ENCODE assay signal across 8 cellular contexts in genomic region chr1:202184750-202185460, GRCh38. TPM values are rescaled to one million over a fixed set of nuclear protein-coding genes. Genes with fewer than 3 reads are reported as not detected.
A peak's percentile ranks its signal among the peaks of the same experiment; 100 is the strongest.
DNase-seq lines count a peak whose midpoint lies in the region; ATAC-seq, FAIRE-seq and TF ChIP-seq lines count a peak whose summit lies in the region.

No MANE protein-coding gene starts in this region.

- H3K27me3 ChIP-seq in BLaER1 treated with 17β-estradiol and CSF1 and Interleukin-3, amounts not matched to agents 10 nM and 100 nM: no peaks in the 10 kb centered on the region
- no peaks in the 10 kb centered on the region for H3K27me3 ChIP-seq in H9 (ENCODE audit: insufficient read depth, low read length)
- peaks cover 4% of the 10 kb centered on the region for H3K27me3 ChIP-seq in bronchial epithelial cell (ENCODE audit: control insufficient read depth, insufficient read depth, low read length)

- no peak overlapping the region for H3K23ac ChIP-seq in H9 (ENCODE audit: insufficient read length, low read depth, low read length)

- peaks cover 0 to 16% (median 0%) of the 10 kb centered on the region in 11 experiments; a peak in 4 of 22 replicates for H4K20me1 ChIP-seq in BLaER1 treated with 17β-estradiol and CSF1 and Interleukin-3, amounts not matched to agents 10 nM and 100 nM
- no peaks in the 10 kb centered on the region for H4K20me1 ChIP-seq in H9 (ENCODE audit: control insufficient read depth, insufficient read depth, insufficient read length)

- no peak overlapping the region for H3K27ac ChIP-seq in BLaER1 treated with 17β-estradiol and CSF1 and Interleukin-3, amounts not matched to agents 10 nM and 100 nM
- H3K27ac ChIP-seq in H9 (ENCODE audit: insufficient read length, low read depth, low read length): no peak overlapping the region

- H2BK12ac ChIP-seq in H9 (ENCODE audit: insufficient read length, low read depth, low read length): no peak overlapping the region

- no peak overlapping the region for H2AFZ ChIP-seq in H9 (ENCODE audit: low read length)

- H3K27me3 Mint-ChIP-seq in H9 (ENCODE audit: low read depth): peaks cover 11% of the 10 kb centered on the region

- no peak overlapping the region for H4K8ac ChIP-seq in H9 (replicated peaks; ENCODE audit: insufficient read length, low read depth, low read length)

- H4K5ac ChIP-seq in H9 (ENCODE audit: insufficient read length, low read depth, low read length): no peak overlapping the region

- no peaks in the 10 kb centered on the region for H3K36me3 ChIP-seq in BLaER1 treated with 17β-estradiol and CSF1 and Interleukin-3, amounts not matched to agents 10 nM and 100 nM
- no peaks in the 10 kb centered on the region for H3K36me3 ChIP-seq in bronchial epithelial cell (ENCODE audit: control insufficient read depth, insufficient read depth, low read length)

- H2BK15ac ChIP-seq in H9 (ENCODE audit: low read depth, low read length): no peak overlapping the region

- DNase-seq in H9 (peak; percentile 98), NCI-H2171 (lab: John Stamatoyannopoulos, UW) (peak; percentile 82), bronchial epithelial cell (ENCODE audit: low read depth) (peak; percentile 72), iris pigment epithelial cell (ENCODE audit: low read depth) (peak; percentile 85)
- peak; percentile 88 for DNase-seq in stimulated activated CD4-positive, alpha-beta T cell treated with anti-CD3 and anti-CD28 coated beads, Interleukin-15, amount 100 ng/mL, for 24 hours

- H2AK5ac ChIP-seq in H9 (ENCODE audit: insufficient read length, low read length): no peak overlapping the region

- peak overlapping the region in 1 of 3 experiments; percentile 79; a peak in 3 of 7 replicates for H3K27ac Mint-ChIP-seq in H9

- no peak overlapping the region for H3T11ph ChIP-seq in H9 (ENCODE audit: low read length)

- no peaks in the 10 kb centered on the region for H3K79me1 ChIP-seq in H9 (ENCODE audit: insufficient read depth, low read depth, low read length, poor library complexity, severe bottlenecking)

- no peak overlapping the region for H3K9ac ChIP-seq in BLaER1 treated with 17β-estradiol and CSF1 and Interleukin-3, amounts not matched to agents 10 nM and 100 nM
- H3K9ac ChIP-seq in H9 (ENCODE audit: extremely low read depth, insufficient read length, low read length): no peak overlapping the region

- no peak overlapping the region for H2BK120ac ChIP-seq in H9 (ENCODE audit: low read depth, low read length, poor library complexity, severe bottlenecking)

- H3K4me1 Mint-ChIP-seq in H9: peaks cover 15 to 24% of the 10 kb centered on the region in 2 experiments

- TF ChIP-seq CTCF in H9 (conservative IDR thresholded peaks at IDR 0.05): peak; percentile 97
- peak; percentile 86 for TF ChIP-seq CTCF in WI38 (IDR thresholded peaks at IDR 0.05; ENCODE audit: low read depth, low read length)
- peak; percentile 93 for TF ChIP-seq CTCF in bronchial epithelial cell (IDR thresholded peaks at IDR 0.05; ENCODE audit: insufficient read depth, low read length, severe bottlenecking)

- H4K91ac ChIP-seq in H9 (ENCODE audit: insufficient read length, low read depth, low read length): no peak overlapping the region

- H3K56ac ChIP-seq in H9 (ENCODE audit: insufficient read length, low read depth, low read length): no peak overlapping the region

- no peak for ATAC-seq in HG03520 (IDR thresholded peaks at IDR 0.05; ENCODE audit: unreplicated experiment)

- H3K79me2 ChIP-seq in H9 (ENCODE audit: insufficient read depth, low read length): no peaks in the 10 kb centered on the region

- no peak overlapping the region for H3K18ac ChIP-seq in H9 (ENCODE audit: insufficient read length, low read depth, low read length)

- no peak overlapping the region for H3K4me3 ChIP-seq in BLaER1 treated with 17β-estradiol and CSF1 and Interleukin-3, amounts not matched to agents 10 nM and 100 nM
- no peak overlapping the region for H3K4me3 ChIP-seq in WI38 (ENCODE audit: low read depth, low read length)
- H3K4me3 ChIP-seq in bronchial epithelial cell (ENCODE audit: low read depth, low read length): no peak overlapping the region

- H3K36me3 Mint-ChIP-seq in H9 (ENCODE audit: insufficient read depth in 1 of 3, low read depth in 3 of 3): no peaks in the 10 kb centered on the region

- H3K4me3 Mint-ChIP-seq in H9: peak overlapping the region; percentile 40 to 60; a peak in 4 of 5 replicates

- H2BK5ac ChIP-seq in H9 (ENCODE audit: insufficient read length, low read length): no peak overlapping the region

- H3K4me1 ChIP-seq in BLaER1 treated with 17β-estradiol and CSF1 and Interleukin-3, amounts not matched to agents 10 nM and 100 nM: peaks cover 0 to 15% (median 3%) of the 10 kb centered on the region in 10 experiments; a peak in 7 of 20 replicates
- H3K4me1 ChIP-seq in H9 (ENCODE audit: insufficient read depth, low read length): peaks cover 3% of the 10 kb centered on the region; the same call in 1 of the 2 replicates

- peak overlapping the region in 6 of 11 experiments; percentile 10 to 34 (median 24); a peak in 4 of 22 replicates for H3K4me2 ChIP-seq in BLaER1 treated with 17β-estradiol and CSF1 and Interleukin-3, amounts not matched to agents 10 nM and 100 nM
- no peak overlapping the region for H3K4me2 ChIP-seq in H9 (ENCODE audit: insufficient read depth, insufficient read length, low read length)

- no peak overlapping the region for H3K4ac ChIP-seq in H9 (ENCODE audit: low read depth, low read length)

- WGBS in H9 (ENCODE audit: extremely low coverage, insufficient read length, low lambda C conversion rate): no CpG with 5 or more reads among the region's 19 CpGs

- H3K23me2 ChIP-seq in H9 (ENCODE audit: insufficient read length, low read depth, low read length, poor library complexity, severe bottlenecking): no peaks in the 10 kb centered on the region

- no peak overlapping the region for H2BK20ac ChIP-seq in H9 (ENCODE audit: low read depth, low read length, poor library complexity, severe bottlenecking)

- H3K9me3 ChIP-seq in BLaER1 treated with 17β-estradiol and CSF1 and Interleukin-3, amounts not matched to agents 10 nM and 100 nM (replicated peaks in 1 of 11): no peaks in the 10 kb centered on the region
- no peaks in the 10 kb centered on the region for H3K9me3 ChIP-seq in H9 (ENCODE audit: control insufficient read depth, low read depth, low read length)

- FAIRE-seq in bronchial epithelial cell (lab: Jason Lieb, UNC): no peak

- H3K9me3 Mint-ChIP-seq in H9: no peaks in the 10 kb centered on the region; a peak in 1 of 5 replicates

- no peak overlapping the region for H3K14ac ChIP-seq in H9 (ENCODE audit: insufficient read depth, low read length)

RNA-seq across cellular contexts. Expression of gene LGR6, which starts 8.7 kb away (rescaled TPM):
- 0.66 and 1.0 TPM in 2 replicates for total RNA-seq in H9 (2021)
- under 0.01 TPM in 1 of 2 replicates, not detected in the other for total RNA-seq in bronchial epithelial cell

RNA-seq across cellular contexts. Expression of gene PTPN7, which starts 24.5 kb away (rescaled TPM):
- total RNA-seq in H9 (2021) (0.22 and 0.72 TPM in 2 replicates), bronchial epithelial cell (under 0.01 TPM in 1 of 2 replicates, not detected in the other)

RNA-seq across cellular contexts. Expression of gene ARL8A, which starts 40.4 kb away (rescaled TPM):
- total RNA-seq in H9 (2021) (58.6 and 67.2 TPM in 2 replicates), bronchial epithelial cell (30.3 and 33.3 TPM in 2 replicates)
